ENCODE assay signal across 1 cellular context in genomic region chr19:29263305-29264080, GRCh38.
TF ChIP-seq lines count a peak whose summit lies in the region.

No MANE protein-coding gene starts in this region.

TF ChIP-seq in GM12878, 131 proteins besides CTCF, POLR2A, EP300 and RAD21 (continued from another document):
- TF ChIP-seq, protein P1, sequence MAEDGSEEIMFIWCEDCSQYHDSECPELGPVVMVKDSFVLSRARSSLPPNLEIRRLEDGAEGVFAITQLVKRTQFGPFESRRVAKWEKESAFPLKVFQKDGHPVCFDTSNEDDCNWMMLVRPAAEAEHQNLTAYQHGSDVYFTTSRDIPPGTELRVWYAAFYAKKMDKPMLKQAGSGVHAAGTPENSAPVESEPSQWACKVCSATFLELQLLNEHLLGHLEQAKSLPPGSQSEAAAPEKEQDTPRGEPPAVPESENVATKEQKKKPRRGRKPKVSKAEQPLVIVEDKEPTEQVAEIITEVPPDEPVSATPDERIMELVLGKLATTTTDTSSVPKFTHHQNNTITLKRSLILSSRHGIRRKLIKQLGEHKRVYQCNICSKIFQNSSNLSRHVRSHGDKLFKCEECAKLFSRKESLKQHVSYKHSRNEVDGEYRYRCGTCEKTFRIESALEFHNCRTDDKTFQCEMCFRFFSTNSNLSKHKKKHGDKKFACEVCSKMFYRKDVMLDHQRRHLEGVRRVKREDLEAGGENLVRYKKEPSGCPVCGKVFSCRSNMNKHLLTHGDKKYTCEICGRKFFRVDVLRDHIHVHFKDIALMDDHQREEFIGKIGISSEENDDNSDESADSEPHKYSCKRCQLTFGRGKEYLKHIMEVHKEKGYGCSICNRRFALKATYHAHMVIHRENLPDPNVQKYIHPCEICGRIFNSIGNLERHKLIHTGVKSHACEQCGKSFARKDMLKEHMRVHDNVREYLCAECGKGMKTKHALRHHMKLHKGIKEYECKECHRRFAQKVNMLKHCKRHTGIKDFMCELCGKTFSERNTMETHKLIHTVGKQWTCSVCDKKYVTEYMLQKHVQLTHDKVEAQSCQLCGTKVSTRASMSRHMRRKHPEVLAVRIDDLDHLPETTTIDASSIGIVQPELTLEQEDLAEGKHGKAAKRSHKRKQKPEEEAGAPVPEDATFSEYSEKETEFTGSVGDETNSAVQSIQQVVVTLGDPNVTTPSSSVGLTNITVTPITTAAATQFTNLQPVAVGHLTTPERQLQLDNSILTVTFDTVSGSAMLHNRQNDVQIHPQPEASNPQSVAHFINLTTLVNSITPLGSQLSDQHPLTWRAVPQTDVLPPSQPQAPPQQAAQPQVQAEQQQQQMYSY (CRISPR knock-in tag; IDR thresholded peaks at IDR 0.05) = no peak
- TF ChIP-seq SIX5 (IDR thresholded peaks at IDR 0.05; ENCODE audit: low read depth, low read length, severe bottlenecking) = no peak
